In genomic region chr6:163418273-163419029, GRCh38 we compare ENCODE assay signal across 10 cellular contexts. TPM values are rescaled to one million over a fixed set of nuclear protein-coding genes. Genes with fewer than 3 reads are reported as not detected.
DNase-seq lines count a peak whose midpoint lies in the region; ATAC-seq, FAIRE-seq and TF ChIP-seq lines count a peak whose summit lies in the region.
"Had no signal": no experiment of that assay in that cellular context is flagged by ENCODE, and none has a peak within 500 bp of the region (broad histone marks: within the 10 kb centered on the region; RNA-seq: fewer than 3 reads in every experiment).

No MANE protein-coding gene starts in this region.

- 69 to 78% methylated on average over 4 to 5 of the region's 5 CpGs for WGBS in endodermal cell (ENCODE audit: insufficient coverage in 1 of 2, insufficient read length in 1 of 2), 2 experiments

- FAIRE-seq in A204.1 (lab: Jason Lieb, UNC), result peak; percentile 25

- no peak for TF ChIP-seq CTCF in endodermal cell (conservative IDR thresholded peaks at IDR 0.05)

- H3K27ac ChIP-seq in endodermal cell (ENCODE audit: low read depth, low read length), result no peak overlapping the region
- H3K27ac ChIP-seq: VCaP had no signal

- no peak overlapping the region for H3K9ac ChIP-seq in endodermal cell (ENCODE audit: extremely low read depth, low read length, poor library complexity, severe bottlenecking)

- H3K27ac Mint-ChIP-seq in IgD-negative memory B cell (peak overlapping the region in 2 of 3 donors; percentile 10 to 75), endodermal cell (peak overlapping the region; percentile 84)
- H3K27ac Mint-ChIP-seq in natural killer cell treated with Interleukin-12 subunit alpha and Interleukin-12 subunit beta and Interleukin-15 and Interleukin-18, amount 100 ng/mL, for 72 hours, result peak overlapping the region; percentile 94 to 96

- no peaks in the 10 kb centered on the region for H3K36me3 ChIP-seq in endodermal cell (ENCODE audit: control insufficient read depth, insufficient read depth, low read length)

- no peak for ATAC-seq in natural killer cell treated with Interleukin-12 subunit alpha and Interleukin-12 subunit beta and Interleukin-15 and Interleukin-18, amount 100 ng/mL, for 72 hours
- no peak for ATAC-seq in HG02852 (IDR thresholded peaks at IDR 0.05; ENCODE audit: unreplicated experiment)
- ATAC-seq in HG02970 (IDR thresholded peaks at IDR 0.05; ENCODE audit: low FRiP score, unreplicated experiment), result no peak

- H3K9me3 ChIP-seq in endodermal cell (ENCODE audit: control insufficient read depth, low read length), result no peaks in the 10 kb centered on the region

- H3K4me3 Mint-ChIP-seq in IgD-negative memory B cell, result peak overlapping the region in 3 of 4 donors; percentile 53 to 68 (median 63)
- peak overlapping the region; percentile 12 for H3K4me3 Mint-ChIP-seq in endodermal cell
- H3K4me3 Mint-ChIP-seq in natural killer cell treated with Interleukin-12 subunit alpha and Interleukin-12 subunit beta and Interleukin-15 and Interleukin-18, amount 100 ng/mL, for 72 hours, result peak overlapping the region; percentile 80

- H3K27me3 Mint-ChIP-seq in IgD-negative memory B cell (no peaks in the 10 kb centered on the region), endodermal cell (ENCODE audit: insufficient read depth) (no peaks in the 10 kb centered on the region)
- H3K27me3 Mint-ChIP-seq in natural killer cell treated with Interleukin-12 subunit alpha and Interleukin-12 subunit beta and Interleukin-15 and Interleukin-18, amount 100 ng/mL, for 72 hours, result no peaks in the 10 kb centered on the region

- H3K4me1 Mint-ChIP-seq in IgD-negative memory B cell, result peaks cover 18 to 50% (median 39%) of the 10 kb centered on the region in 3 donors
- peaks cover 45% of the 10 kb centered on the region for H3K4me1 Mint-ChIP-seq in endodermal cell
- H3K4me1 Mint-ChIP-seq in natural killer cell treated with Interleukin-12 subunit alpha and Interleukin-12 subunit beta and Interleukin-15 and Interleukin-18, amount 100 ng/mL, for 72 hours (ENCODE audit: low read depth in 2 of 2), result peaks cover 51 to 56% of the 10 kb centered on the region in 2 donors

- H3K4me1 ChIP-seq in endodermal cell (ENCODE audit: control insufficient read depth, insufficient read depth, low read length), result peaks cover 4% of the 10 kb centered on the region

- peak overlapping the region; percentile 51 for H3K4me3 ChIP-seq in endodermal cell (ENCODE audit: low read length)

- no peaks in the 10 kb centered on the region for H3K27me3 ChIP-seq in endodermal cell (ENCODE audit: control insufficient read depth, insufficient read depth, low read length, poor library complexity, severe bottlenecking)

- no peak for DNase-seq in endodermal cell
- DNase-seq in natural killer cell treated with Interleukin-12 subunit alpha and Interleukin-12 subunit beta and Interleukin-15 and Interleukin-18, amount 100 ng/mL, for 72 hours (ENCODE audit: low spot score), result no peak
- no peak for DNase-seq in iPS-NIHi7 (ENCODE audit: extremely low spot score)
- DNase-seq in stimulated activated naive CD4-positive, alpha-beta T cell (lab: John Stamatoyannopoulos, UW), result no peak
- DNase-seq: NCI-H1105 had no signal

- no peaks in the 10 kb centered on the region for H3K9me3 Mint-ChIP-seq in IgD-negative memory B cell
- no peaks in the 10 kb centered on the region for H3K9me3 Mint-ChIP-seq in endodermal cell
- H3K9me3 Mint-ChIP-seq in natural killer cell treated with Interleukin-12 subunit alpha and Interleukin-12 subunit beta and Interleukin-15 and Interleukin-18, amount 100 ng/mL, for 72 hours, result no peaks in the 10 kb centered on the region

- H3K36me3 Mint-ChIP-seq in IgD-negative memory B cell, result no peaks in the 10 kb centered on the region
- H3K36me3 Mint-ChIP-seq in endodermal cell (ENCODE audit: low read depth), result no peaks in the 10 kb centered on the region
- H3K36me3 Mint-ChIP-seq in natural killer cell treated with Interleukin-12 subunit alpha and Interleukin-12 subunit beta and Interleukin-15 and Interleukin-18, amount 100 ng/mL, for 72 hours, result peaks cover 9% of the 10 kb centered on the region

RNA-seq across cellular contexts. Expression of gene QKI, which starts 3.9 kb away (rescaled TPM):
- polyA plus RNA-seq in IgD-negative memory B cell, result 9.3 TPM
- 100 to 1,000 TPM in 1 of 2 donors, 10 to 100 TPM in 1; 93.3 to 107 TPM for total RNA-seq in endodermal cell
- 258 TPM for polyA plus RNA-seq in endodermal cell (2013, experiment 1 of 2)
- polyA plus RNA-seq in endodermal cell (2013, experiment 2 of 2), result 233 TPM
- 100 to 1,000 TPM in 1 of 2 donors, 10 to 100 TPM in 1; 91.8 to 123 TPM for total RNA-seq in natural killer cell treated with Interleukin-12 subunit alpha and Interleukin-12 subunit beta and Interleukin-15 and Interleukin-18, amount 100 ng/mL, for 72 hours

Comparison
In these comparisons a context has a peak if more than half of its experiments do, and no peak if none do; other contexts are left out.
1. H3K27ac Mint-ChIP-seq: peak in every context shown above with its lines; median percentile 95 in natural killer cell treated with Interleukin-12 subunit alpha and Interleukin-12 subunit beta and Interleukin-15 and Interleukin-18, amount 100 ng/mL, for 72 hours; 84 in endodermal cell; 42 in IgD-negative memory B cell.
2. H3K4me3 Mint-ChIP-seq: peak in every context shown above with its lines; median percentile 80 in natural killer cell treated with Interleukin-12 subunit alpha and Interleukin-12 subunit beta and Interleukin-15 and Interleukin-18, amount 100 ng/mL, for 72 hours; 63 in IgD-negative memory B cell; 12 in endodermal cell.